8 cellular contexts compared by ENCODE assay signal in genomic region chr1:50978852-50979781, GRCh38. TPM values are rescaled to one million over a fixed set of nuclear protein-coding genes. Genes with fewer than 3 reads are reported as not detected.
DNase-seq lines count a peak whose midpoint lies in the region; ATAC-seq and TF ChIP-seq lines count a peak whose summit lies in the region.

No MANE protein-coding gene starts in this region.

- intact Hi-C loops in CD14-positive monocyte (cut with micrococcal nuclease) (loop anchor here in 1 of 2 donors (10.0 kb wide), 1 partner anchor 186 kb away; no protein-coding TSS in a partner anchor), Panc1 (cut with micrococcal nuclease; ENCODE audit: unreplicated experiment) (loop anchor here (2.0 to 10.0 kb wide), 3 partner anchors 66 to 208 kb away; no protein-coding TSS in a partner anchor)

- H3K4me1 Mint-ChIP-seq in CD14-positive monocyte = peaks cover 20% of the 10 kb centered on the region

- peak overlapping the region; percentile 100 for H3K27ac ChIP-seq in Panc1 (ENCODE audit: low read length)
- H3K27ac ChIP-seq in coronary artery = peak overlapping the region; percentile 98

- POLR2A ChIA-PET in Panc1 (lab: Charles Lee) = interaction anchor here (0.6 to 1.1 kb wide), 4 partner anchors 9 to 899 kb away, joined by 3 to 8 read pairs (median 4); no protein-coding TSS in a partner anchor

- in situ Hi-C loops in Panc1 (cut with HindIII; ENCODE audit: low pct_unique_long_range_greater_than_20kb, low sequenced_read_pairs) = no loop called here

- TF ChIP-seq CTCF in CD14-positive monocyte (IDR thresholded peaks at IDR 0.05) (no peak), HFF-Myc (IDR thresholded peaks at IDR 0.05; ENCODE audit: low read depth, low read length, missing control alignments) (no peak), Panc1 (IDR thresholded peaks at IDR 0.05) (no peak), coronary artery (IDR thresholded peaks at IDR 0.05) (no peak)

- H3K9ac ChIP-seq in mucosa of stomach (ENCODE audit: low read length) = peak overlapping the region; percentile 28

- CTCF ChIA-PET in Panc1 (lab: Charles Lee) = interaction anchor here (0.6 kb wide), 1 partner anchor 31 kb away, joined by 3 read pairs; no protein-coding TSS in a partner anchor

- H3K4me3 ChIP-seq in HFF-Myc (replicated peaks; ENCODE audit: low read depth, low read length) (peak overlapping the region; percentile 63), Panc1 (ENCODE audit: low read depth in 2 of 2, low read length in 2 of 2) (peak overlapping the region; percentile 80 to 83), coronary artery (peak overlapping the region; percentile 92), mucosa of stomach (ENCODE audit: low read length) (no peak overlapping the region)

- ATAC-seq in Panc1 = peak; percentile 31
- no peak for ATAC-seq in HG03025 (IDR thresholded peaks at IDR 0.05; ENCODE audit: low FRiP score, unreplicated experiment)
- ATAC-seq in HG03457 (IDR thresholded peaks at IDR 0.05; ENCODE audit: unreplicated experiment) = no peak

- H3K36me3 Mint-ChIP-seq in CD14-positive monocyte = peaks cover 16 to 23% of the 10 kb centered on the region in 2 donors

- H3K27ac Mint-ChIP-seq in CD14-positive monocyte = peak overlapping the region in 2 of 7 donors; percentile 5 to 82

- BruUV-seq in Panc1 (replicated peaks; lab: Mats Ljungman, UMichigan) = TSS peak; percentile 68

- peaks cover 53 to 64% (median 57%) of the 10 kb centered on the region in 3 donors for H3K27me3 Mint-ChIP-seq in CD14-positive monocyte (ENCODE audit: low read depth in 3 of 3)

- DNase-seq in CD14-positive monocyte (ENCODE audit: low spot score) (no peak), HFF-Myc (ENCODE audit: extremely low read depth, low read depth) (no peak), Panc1 (ENCODE audit: low read depth, low spot score) (no peak), coronary artery (ENCODE audit: low spot score) (no peak), cortex of kidney (lab: John Stamatoyannopoulos, UW) (no peak)

- H3K9me3 ChIP-seq in Panc1 (ENCODE audit: control insufficient read depth, insufficient read depth, low read depth, low read length) (no peaks in the 10 kb centered on the region), mucosa of stomach (ENCODE audit: control insufficient read depth, low read length) (no peaks in the 10 kb centered on the region)

- peak overlapping the region; percentile 82 to 88 for H3K4me3 Mint-ChIP-seq in CD14-positive monocyte

- peaks cover 0 to 5% (median 1%) of the 10 kb centered on the region in 7 donors for H3K9me3 Mint-ChIP-seq in CD14-positive monocyte

- H3K27me3 ChIP-seq in Panc1 (ENCODE audit: control insufficient read depth, insufficient read depth, low read length) = no peaks in the 10 kb centered on the region
- H3K27me3 ChIP-seq in mucosa of stomach (ENCODE audit: control insufficient read depth, insufficient read depth, low read length) = peaks cover 16% of the 10 kb centered on the region

- H3K4me1 ChIP-seq in Panc1 (ENCODE audit: control insufficient read depth, insufficient read depth, low read length) (peaks cover 58% of the 10 kb centered on the region), mucosa of stomach (ENCODE audit: control insufficient read depth, insufficient read depth, low read length) (peaks cover 3% of the 10 kb centered on the region)

- H3K36me3 ChIP-seq in Panc1 (ENCODE audit: control insufficient read depth, insufficient read depth, low read length) (no peaks in the 10 kb centered on the region; the same call in 1 of the 2 replicates), mucosa of stomach (ENCODE audit: control insufficient read depth, insufficient read depth, low read length) (no peaks in the 10 kb centered on the region)

RNA-seq across cellular contexts. Expression of gene CDKN2C, which starts 9.1 kb away (rescaled TPM):
- polyA plus RNA-seq in CD14-positive monocyte = 1 to 10 TPM; 5.3 to 7.4 TPM
- total RNA-seq in Panc1 (2021; ENCODE audit: unreplicated experiment) = 50.4 TPM
- 32.4 TPM for polyA plus RNA-seq in Panc1 (2012; ENCODE audit: insufficient read length)

RNA-seq across cellular contexts. Expression of gene FAF1, which starts 19.1 kb away (rescaled TPM):
- 10 to 100 TPM; 16.9 to 29.6 TPM for polyA plus RNA-seq in CD14-positive monocyte
- total RNA-seq in Panc1 (2021; ENCODE audit: unreplicated experiment) = 101 TPM
- polyA plus RNA-seq in Panc1 (2012; ENCODE audit: insufficient read length) = 39.7 TPM
